ENCODE assay signal across 8 cellular contexts in the genomic region with DNA sequence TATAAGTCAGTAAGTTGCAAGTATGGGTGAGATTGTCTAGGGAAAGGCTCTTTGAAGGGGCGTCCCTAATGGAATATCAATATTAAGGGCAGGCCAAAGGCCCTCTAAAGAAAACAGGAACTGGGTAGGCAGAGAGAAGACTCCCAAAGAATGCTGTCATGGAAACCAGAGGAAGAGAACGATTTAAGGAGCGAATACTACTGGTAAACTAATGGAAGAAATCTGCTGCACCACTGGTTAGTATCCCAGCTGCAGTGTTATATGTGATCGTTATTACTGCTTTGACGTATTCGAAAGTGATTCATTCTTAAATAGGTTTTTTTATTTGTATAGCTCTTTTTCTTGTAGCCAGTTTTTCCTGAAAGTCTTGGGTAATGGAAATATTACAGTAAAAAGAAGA. TPM values are rescaled to one million over a fixed set of nuclear protein-coding genes. Genes with fewer than 3 reads are reported as not detected.
DNase-seq lines count a peak whose midpoint lies in the region; ATAC-seq, FAIRE-seq and TF ChIP-seq lines count a peak whose summit lies in the region.
"Had no signal": no experiment of that assay in that cellular context is flagged by ENCODE, and none has a peak within 500 bp of the region (broad histone marks: within the 10 kb centered on the region; RNA-seq: fewer than 3 reads in every experiment).

No MANE protein-coding gene starts in this region.

- FAIRE-seq in endothelial cell of umbilical vein (lab: Jason Lieb, UNC) (peak; percentile 72), RCC 7860 (lab: Jason Lieb, UNC) (no peak)

- peaks cover 24% of the 10 kb centered on the region for H3K4me1 Mint-ChIP-seq in GM23338

- H3K27ac ChIP-seq in GM23338 (ENCODE audit: low read depth) (no peak overlapping the region), PC-9 (0 out of 2 replicates have a peak overlapping the region, but pooled peaks have one; percentile 55), endothelial cell of umbilical vein (ENCODE audit: insufficient read depth, low read depth, low read length) (peak overlapping the region; percentile 91), body of pancreas (peak overlapping the region in 1 of 4 donors; percentile 83)

- H3K36me3 Mint-ChIP-seq in GM23338 (ENCODE audit: low read depth) = peaks cover 65% of the 10 kb centered on the region

- H3F3A ChIP-seq in GM23338 (replicated peaks; ENCODE audit: low read depth) (peaks cover 7% of the 10 kb centered on the region; the same call in 1 of the 2 replicates), PC-9 (ENCODE audit: insufficient read depth, low read depth) (peaks cover 32% of the 10 kb centered on the region)

- DNase-seq in GM23338 (ENCODE audit: low spot score) (no peak), PC-9 (no peak), endothelial cell of umbilical vein (ENCODE audit: low read depth, low spot score) (no peak), retinal pigment epithelial cell (ENCODE audit: low read depth) (no peak), posterior cingulate gyrus (no peak), body of pancreas (no peak), RCC 7860 (ENCODE audit: low spot score) (no peak)

- H3K9me2 ChIP-seq in GM23338 (ENCODE audit: insufficient read depth) = peaks cover 6% of the 10 kb centered on the region; the same call in 1 of the 2 replicates
- H3K9me2 ChIP-seq in PC-9 (ENCODE audit: insufficient read depth) = no peaks in the 10 kb centered on the region

- peak overlapping the region; percentile 100 for H3K4me2 ChIP-seq in GM23338
- peak overlapping the region; percentile 91 for H3K4me2 ChIP-seq in PC-9
- H3K4me2 ChIP-seq in endothelial cell of umbilical vein (ENCODE audit: insufficient read depth, low read length) = peak overlapping the region; percentile 68

- ATAC-seq in GM23338 = no peak
- no peak for ATAC-seq in body of pancreas

- WGBS in body of pancreas, 2 donors = 34 to 39% methylated on average over 6 of the region's 6 CpGs

- H2AFZ ChIP-seq in GM23338 = no peak overlapping the region
- H2AFZ ChIP-seq in PC-9 = peak overlapping the region; percentile 71; the same call in 1 of the 2 replicates
- no peak overlapping the region for H2AFZ ChIP-seq in endothelial cell of umbilical vein (ENCODE audit: low read depth, low read length)

- no peak overlapping the region; the same call in 1 of the 2 replicates for H3K27ac Mint-ChIP-seq in GM23338

- peaks cover 18% of the 10 kb centered on the region for H3K9me3 Mint-ChIP-seq in GM23338

- H3K9ac ChIP-seq in endothelial cell of umbilical vein (replicated peaks; ENCODE audit: extremely low read depth, insufficient read depth, low read length) = peak overlapping the region; percentile 98

- BruUV-seq in PC-9 (replicated peaks; lab: Mats Ljungman, UMichigan) (no TSS peak), endothelial cell of umbilical vein (replicated peaks; lab: Mats Ljungman, UMichigan) (no TSS peak)

- H3K4me3 Mint-ChIP-seq in GM23338 = peak overlapping the region; percentile 99

- TF ChIP-seq POLR2A in endothelial cell of umbilical vein (IDR thresholded peaks at IDR 0.05; ENCODE audit: low read depth, low read length) (no peak), body of pancreas (IDR thresholded peaks at IDR 0.05) (no peak)

- H3K9me3 ChIP-seq in PC-9 (ENCODE audit: insufficient read depth, low read depth) = no peaks in the 10 kb centered on the region; the same call in 1 of the 2 replicates
- H3K9me3 ChIP-seq in endothelial cell of umbilical vein (replicated peaks; ENCODE audit: control insufficient read depth, insufficient read depth, low read length) = no peaks in the 10 kb centered on the region
- H3K9me3 ChIP-seq in body of pancreas = no peaks in the 10 kb centered on the region

- peaks cover 28% of the 10 kb centered on the region for H4K20me1 ChIP-seq in GM23338 (replicated peaks; ENCODE audit: insufficient read depth)
- no peaks in the 10 kb centered on the region for H4K20me1 ChIP-seq in PC-9 (ENCODE audit: insufficient read depth)
- H4K20me1 ChIP-seq in endothelial cell of umbilical vein (replicated peaks; ENCODE audit: control insufficient read depth, extremely low read depth, insufficient read depth, low read length) = no peaks in the 10 kb centered on the region

- peaks cover 24% of the 10 kb centered on the region for H3K27me3 ChIP-seq in GM23338 (ENCODE audit: insufficient read depth)
- H3K27me3 ChIP-seq in PC-9 (ENCODE audit: insufficient read depth, low read depth) = no peaks in the 10 kb centered on the region
- no peaks in the 10 kb centered on the region for H3K27me3 ChIP-seq in endothelial cell of umbilical vein (ENCODE audit: control insufficient read depth in 2 of 2, insufficient read depth in 2 of 2, low read length in 2 of 2)
- H3K27me3 ChIP-seq in body of pancreas = no peaks in the 10 kb centered on the region

- no peaks in the 10 kb centered on the region for H3K9me1 ChIP-seq in endothelial cell of umbilical vein (replicated peaks; ENCODE audit: control insufficient read depth, extremely low read depth, insufficient read depth, low read length)

- dilution Hi-C loops in endothelial cell of umbilical vein (cut with MboI; ENCODE audit: extremely low pct_ligation_motif_present, low sequenced_read_pairs) = no loop called here

- CTCF ChIA-PET in PC-9 (lab: Charles Lee) = no interaction called here
- CTCF ChIA-PET in endothelial cell of umbilical vein (lab: Charles Lee) = interaction anchor here (0.9 to 1.7 kb wide), 3 partner anchors 26 to 91 kb away, joined by 3 to 5 read pairs (median 4); partner anchors contain the start of gene GSTK1

- H3K27me3 Mint-ChIP-seq in GM23338 (ENCODE audit: insufficient read depth, low read depth, poor library complexity) = peaks cover 40% of the 10 kb centered on the region

- peak overlapping the region; percentile 99 for H3K4me3 ChIP-seq in GM23338
- peak overlapping the region; percentile 70 for H3K4me3 ChIP-seq in PC-9
- peak overlapping the region; percentile 81 to 97 (median 91) for H3K4me3 ChIP-seq in endothelial cell of umbilical vein (replicated peaks in 1 of 3; ENCODE audit: insufficient read depth in 1 of 3, low read depth in 1 of 3, low read length in 3 of 3)
- peak overlapping the region; percentile 89 for H3K4me3 ChIP-seq in retinal pigment epithelial cell (ENCODE audit: low read length)
- peak overlapping the region in 1 of 2 donors; percentile 66 for H3K4me3 ChIP-seq in body of pancreas

- intact Hi-C loops in PC-9 (cut with micrococcal nuclease; ENCODE audit: unreplicated experiment) = loop anchor here (2.0 kb wide), 1 partner anchor 119 kb away; the partner anchor contains the start of gene EPHA1
- intact Hi-C loops in endothelial cell of umbilical vein (cut with micrococcal nuclease) = loop anchor here (2.0 to 5.0 kb wide), 2 partner anchors 47 to 209 kb away; no protein-coding TSS in a partner anchor
- intact Hi-C loops in posterior cingulate gyrus (cut with DNase I) = loop anchor here (2.0 kb wide), 1 partner anchor 89 kb away; no protein-coding TSS in a partner anchor
- intact Hi-C loops in body of pancreas (cut with DNase I) = no loop called here

- H3K4me1 ChIP-seq in GM23338 (ENCODE audit: insufficient read depth) (peaks cover 25% of the 10 kb centered on the region; the same call in 1 of the 2 replicates), PC-9 (replicated peaks; ENCODE audit: insufficient read depth) (peaks cover 47% of the 10 kb centered on the region), endothelial cell of umbilical vein (ENCODE audit: control insufficient read depth, extremely low read depth, insufficient read depth, low read length) (peaks cover 34% of the 10 kb centered on the region), body of pancreas (peaks cover 33% of the 10 kb centered on the region)

- peaks cover 44% of the 10 kb centered on the region for H3K79me2 ChIP-seq in GM23338 (replicated peaks; ENCODE audit: insufficient read depth)
- peaks cover 69% of the 10 kb centered on the region for H3K79me2 ChIP-seq in PC-9 (ENCODE audit: low read depth)
- peaks cover 36% of the 10 kb centered on the region for H3K79me2 ChIP-seq in endothelial cell of umbilical vein (ENCODE audit: control insufficient read depth, insufficient read depth, low read length)

- no peak for TF ChIP-seq CTCF in GM23338 (conservative IDR thresholded peaks at IDR 0.05; ENCODE audit: low read depth in 2 of 2)
- TF ChIP-seq CTCF in PC-9 (conservative IDR thresholded peaks at IDR 0.05) = no peak
- TF ChIP-seq CTCF in endothelial cell of umbilical vein (IDR thresholded peaks at IDR 0.05; ENCODE audit: extremely low read depth in 1 of 2, insufficient read depth in 1 of 2, low read depth in 1 of 2, low read length in 2 of 2) = no peak
- TF ChIP-seq CTCF in retinal pigment epithelial cell (conservative IDR thresholded peaks at IDR 0.05; ENCODE audit: low read depth, low read length) = no peak
- no peak for TF ChIP-seq CTCF in body of pancreas (IDR thresholded peaks at IDR 0.05)

- POLR2A ChIA-PET in PC-9 (lab: Charles Lee; ENCODE audit: unreplicated experiment) = interaction anchor here (0.7 kb wide), 3 partner anchors 26 to 659 kb away, joined by 5 to 30 read pairs (median 27); partner anchors contain the start of gene GSTK1
- POLR2A ChIA-PET in endothelial cell of umbilical vein (lab: Charles Lee) = interaction anchor here (0.7 to 1.0 kb wide), 2 partner anchors 91 to 100 kb away, joined by 7 to 8 read pairs; no protein-coding TSS in a partner anchor

- H3K36me3 ChIP-seq in GM23338 (ENCODE audit: insufficient read depth) (peaks cover 25% of the 10 kb centered on the region), PC-9 (ENCODE audit: low read depth) (peaks cover 51% of the 10 kb centered on the region), endothelial cell of umbilical vein (ENCODE audit: control insufficient read depth in 2 of 2, extremely low read depth in 1 of 2, insufficient read depth in 2 of 2, low read length in 2 of 2) (peaks cover 9 to 16% of the 10 kb centered on the region in 2 experiments), body of pancreas (replicated peaks in 1 of 2; ENCODE audit: insufficient read depth in 1 of 2, low read depth in 2 of 2) (peaks cover 0 to 25% of the 10 kb centered on the region in 2 donors)

RNA-seq across cellular contexts. Expression of gene CASP2, which starts 1.3 kb away (rescaled TPM):
- 15.7 and 21.8 TPM in 2 replicates for total RNA-seq in GM23338 (2014; rRNA removed; shearing (Covaris generic))
- polyA plus RNA-seq in GM23338 (2016; fragmentation: Nextera tagmentation; extraction: Ambion mirVana) (13.7 and 17.7 TPM in 2 replicates), endothelial cell of umbilical vein (31.8 and 36.3 TPM in 2 replicates)
- total RNA-seq in PC-9 (2021) (52.7 and 67.2 TPM in 2 replicates), endothelial cell of umbilical vein (57.9 and 61.7 TPM in 2 replicates), body of pancreas (1 to 10 TPM; 4.6 to 9.3 TPM)
- polyA plus RNA-seq in endothelial cell of umbilical vein (2011; cell fraction: cytosol; rRNA removed) = 22.5 and 24.1 TPM in 2 replicates
- polyA plus RNA-seq in endothelial cell of umbilical vein (2011; cell fraction: nucleus; rRNA removed) = 68.8 and 87.4 TPM in 2 replicates
- 16.5 and 20.8 TPM in 2 replicates for polyA plus RNA-seq in endothelial cell of umbilical vein (2012)
- polyA minus RNA-seq in endothelial cell of umbilical vein = 103 and 118 TPM in 2 replicates
- polyA minus RNA-seq in endothelial cell of umbilical vein (2011; cell fraction: cytosol; rRNA and poly(A)+ RNA removed) = 35.8 TPM
- 53.8 and 95.0 TPM in 2 replicates for polyA minus RNA-seq in endothelial cell of umbilical vein (2011; cell fraction: nucleus; rRNA and poly(A)+ RNA removed)

RNA-seq across cellular contexts. Expression of gene TMEM139, which starts 4.7 kb away (rescaled TPM):
- total RNA-seq in GM23338 (2014; rRNA removed; shearing (Covaris generic)) = 2.3 and 3.6 TPM in 2 replicates
- polyA plus RNA-seq in GM23338 (2016; fragmentation: Nextera tagmentation; extraction: Ambion mirVana) (1.7 and 3.3 TPM in 2 replicates), endothelial cell of umbilical vein (0.32 and 0.37 TPM in 2 replicates)
- total RNA-seq in PC-9 (2021) (89.7 and 131 TPM in 2 replicates), endothelial cell of umbilical vein (not detected in 2 replicates), body of pancreas (10 to 100 TPM; 13.2 to 23.9 TPM)
- polyA plus RNA-seq in endothelial cell of umbilical vein (2011; cell fraction: cytosol; rRNA removed) = 0.06 and 0.12 TPM in 2 replicates
- 0.24 TPM in 1 of 2 replicates, not detected in the other for polyA plus RNA-seq in endothelial cell of umbilical vein (2011; cell fraction: nucleus; rRNA removed)
- 0.16 and 0.25 TPM in 2 replicates for polyA plus RNA-seq in endothelial cell of umbilical vein (2012)
- not detected in 2 replicates for polyA minus RNA-seq in endothelial cell of umbilical vein
- polyA minus RNA-seq in endothelial cell of umbilical vein (2011; cell fraction: cytosol; rRNA and poly(A)+ RNA removed) = 12.3 TPM
- 0.48 TPM in 1 of 2 replicates, not detected in the other for polyA minus RNA-seq in endothelial cell of umbilical vein (2011; cell fraction: nucleus; rRNA and poly(A)+ RNA removed)

RNA-seq across cellular contexts. Expression of gene GSTK1, which starts 26.2 kb away (rescaled TPM):
- 26.4 and 27.3 TPM in 2 replicates for total RNA-seq in GM23338 (2014; rRNA removed; shearing (Covaris generic))
- 26.3 and 27.5 TPM in 2 replicates for polyA plus RNA-seq in GM23338 (2016; fragmentation: Nextera tagmentation; extraction: Ambion mirVana)
- total RNA-seq in PC-9 (2021) = 239 and 244 TPM in 2 replicates
- 99.4 and 119 TPM in 2 replicates for total RNA-seq in endothelial cell of umbilical vein
- polyA plus RNA-seq in endothelial cell of umbilical vein = 126 and 132 TPM in 2 replicates
- polyA plus RNA-seq in endothelial cell of umbilical vein (2011; cell fraction: cytosol; rRNA removed) = 137 and 144 TPM in 2 replicates
- polyA plus RNA-seq in endothelial cell of umbilical vein (2011; cell fraction: nucleus; rRNA removed) = 221 and 223 TPM in 2 replicates
- 127 and 133 TPM in 2 replicates for polyA plus RNA-seq in endothelial cell of umbilical vein (2012)
- 76.6 and 95.4 TPM in 2 replicates for polyA minus RNA-seq in endothelial cell of umbilical vein
- 45.6 TPM for polyA minus RNA-seq in endothelial cell of umbilical vein (2011; cell fraction: cytosol; rRNA and poly(A)+ RNA removed)
- 30.1 and 32.0 TPM in 2 replicates for polyA minus RNA-seq in endothelial cell of umbilical vein (2011; cell fraction: nucleus; rRNA and poly(A)+ RNA removed)
- total RNA-seq in body of pancreas = 100 to 1,000 TPM in 1 of 2 donors, 10 to 100 TPM in 1; 75.8 to 109 TPM

RNA-seq across cellular contexts. Expression of gene CLCN1, which starts 26.5 kb away (rescaled TPM):
- 0.23 and 0.38 TPM in 2 replicates for total RNA-seq in GM23338 (2014; rRNA removed; shearing (Covaris generic))
- polyA plus RNA-seq in GM23338 (2016; fragmentation: Nextera tagmentation; extraction: Ambion mirVana) (0.43 and 0.48 TPM in 2 replicates), endothelial cell of umbilical vein (not detected in 2 replicates)
- total RNA-seq in PC-9 (2021) (0.15 TPM in 1 of 2 replicates, not detected in the other), endothelial cell of umbilical vein (not detected in 2 replicates), body of pancreas (not detected)
- polyA plus RNA-seq in endothelial cell of umbilical vein (2011; cell fraction: cytosol; rRNA removed) = not detected in 2 replicates
- polyA plus RNA-seq in endothelial cell of umbilical vein (2011; cell fraction: nucleus; rRNA removed) = not detected in 2 replicates
- polyA plus RNA-seq in endothelial cell of umbilical vein (2012) = not detected in 2 replicates
- not detected in 2 replicates for polyA minus RNA-seq in endothelial cell of umbilical vein
- polyA minus RNA-seq in endothelial cell of umbilical vein (2011; cell fraction: cytosol; rRNA and poly(A)+ RNA removed) = not detected
- polyA minus RNA-seq in endothelial cell of umbilical vein (2011; cell fraction: nucleus; rRNA and poly(A)+ RNA removed) = not detected in 2 replicates
- total RNA-seq: renal cortical epithelial cell had no signal
